ENCODE assay signal across 9 cellular contexts in genomic region chr18:13800505-13801259, GRCh38. TPM values are rescaled to one million over a fixed set of nuclear protein-coding genes. Genes with fewer than 3 reads are reported as not detected.
DNase-seq lines count a peak whose midpoint lies in the region; ATAC-seq and TF ChIP-seq lines count a peak whose summit lies in the region.
"Had no signal": no experiment of that assay in that cellular context is flagged by ENCODE, and none has a peak within 500 bp of the region (broad histone marks: within the 10 kb centered on the region; RNA-seq: fewer than 3 reads in every experiment).

No MANE protein-coding gene starts in this region.

- DNase-seq in NCI-H1417 (lab: John Stamatoyannopoulos, UW) (peak in 2 of 3 experiments; percentile 26 to 48), NCI-H1417 treated with DMSO at 0.1 percent for 48 hours (lab: John Stamatoyannopoulos, UW) (no peak), MM.1S (peak; percentile 57), midbrain (lab: John Stamatoyannopoulos, UW) (peak; percentile 72)
- peak; percentile 49 for DNase-seq in activated CD4-positive, alpha-beta T cell treated with anti-CD3 and anti-CD28 coated beads, Interleukin-2, amount 10 ng/mL, durations not matched to agents 7 days and 5 days
- peak in 5 of 6 experiments; percentile 7 to 39 (median 18) for DNase-seq in stimulated activated naive CD4-positive, alpha-beta T cell (lab: John Stamatoyannopoulos, UW)

- peak overlapping the region; percentile 46 for H3K4me3 ChIP-seq in MM.1S (ENCODE audit: low read length)
- H3K4me3 ChIP-seq in endocrine pancreas (ENCODE audit: control insufficient read depth, insufficient read depth, low read length), result peak overlapping the region; percentile 54

- peak overlapping the region; percentile 72 for H3K4me2 ChIP-seq in MM.1S (ENCODE audit: low read depth, low read length)

- no peaks in the 10 kb centered on the region for H3K9me2 ChIP-seq in MM.1S (replicated peaks; ENCODE audit: insufficient read depth, low read length)

- no peaks in the 10 kb centered on the region for H4K20me1 ChIP-seq in MM.1S (ENCODE audit: insufficient read depth, low read length)

- H3K4me1 ChIP-seq in MM.1S (ENCODE audit: low read length), result 0 out of 2 replicates have a peak, but pooled peaks cover 7% of the 10 kb centered on the region
- no peaks in the 10 kb centered on the region for H3K4me1 ChIP-seq in endocrine pancreas (ENCODE audit: control insufficient read depth, insufficient read depth, low read length)

- no peaks in the 10 kb centered on the region for H3K36me3 Mint-ChIP-seq in activated CD4-positive, alpha-beta T cell treated with anti-CD3 and anti-CD28 coated beads, Interleukin-2, amount 10 ng/mL, durations not matched to agents 7 days and 5 days (ENCODE audit: low read depth)

- H3K4me3 Mint-ChIP-seq in activated CD4-positive, alpha-beta T cell treated with anti-CD3 and anti-CD28 coated beads, Interleukin-2, amount 10 ng/mL, durations not matched to agents 7 days and 5 days, result peak overlapping the region; percentile 4

- peaks cover 6% of the 10 kb centered on the region for H3K4me1 Mint-ChIP-seq in activated CD4-positive, alpha-beta T cell treated with anti-CD3 and anti-CD28 coated beads, Interleukin-2, amount 10 ng/mL, durations not matched to agents 7 days and 5 days

- H3K9ac ChIP-seq in MM.1S (ENCODE audit: low read length) (no peak overlapping the region), endocrine pancreas (ENCODE audit: control insufficient read depth, insufficient read depth, low read length) (no peak overlapping the region)

- H2AFZ ChIP-seq in MM.1S (ENCODE audit: low read length), result peak overlapping the region; percentile 72

- H3F3A ChIP-seq in MM.1S (ENCODE audit: insufficient read depth, low read length), result no peaks in the 10 kb centered on the region

- CTCF ChIA-PET in activated CD4-positive, alpha-beta T cell treated with anti-CD3 and anti-CD28 coated beads, Interleukin-2, amount 10 ng/mL, durations not matched to agents 7 days and 5 days (lab: Charles Lee), result interaction anchor here (0.8 kb wide), 1 partner anchor 582 kb away, joined by 3 read pairs; no protein-coding TSS in a partner anchor

- H3K27ac Mint-ChIP-seq in activated CD4-positive, alpha-beta T cell treated with anti-CD3 and anti-CD28 coated beads, Interleukin-2, amount 10 ng/mL, durations not matched to agents 7 days and 5 days, result no peak overlapping the region

- no peak overlapping the region for H3K27ac ChIP-seq in MM.1S (ENCODE audit: low read length)

- H3K27me3 Mint-ChIP-seq in activated CD4-positive, alpha-beta T cell treated with anti-CD3 and anti-CD28 coated beads, Interleukin-2, amount 10 ng/mL, durations not matched to agents 7 days and 5 days, result peaks cover 60% of the 10 kb centered on the region

- peak; percentile 45 for TF ChIP-seq CTCF in MM.1S (IDR thresholded peaks at IDR 0.05; ENCODE audit: low read length)

- POLR2A ChIA-PET in activated CD4-positive, alpha-beta T cell treated with anti-CD3 and anti-CD28 coated beads, Interleukin-2, amount 10 ng/mL, durations not matched to agents 7 days and 5 days (lab: Charles Lee), result no interaction called here

- H3K9me3 Mint-ChIP-seq in activated CD4-positive, alpha-beta T cell treated with anti-CD3 and anti-CD28 coated beads, Interleukin-2, amount 10 ng/mL, durations not matched to agents 7 days and 5 days, result no peaks in the 10 kb centered on the region

- H3K79me2 ChIP-seq in MM.1S (ENCODE audit: low read length), result no peaks in the 10 kb centered on the region

- H3K36me3 ChIP-seq in MM.1S (replicated peaks; ENCODE audit: insufficient read depth, low read length) (no peaks in the 10 kb centered on the region), endocrine pancreas (ENCODE audit: control insufficient read depth, insufficient read depth, low read length) (no peaks in the 10 kb centered on the region)

- H3K27me3 ChIP-seq in MM.1S (replicated peaks; ENCODE audit: insufficient read depth, low read length), result no peaks in the 10 kb centered on the region
- no peaks in the 10 kb centered on the region for H3K27me3 ChIP-seq in endocrine pancreas (ENCODE audit: control insufficient read depth, insufficient read depth, low read length)

- no peak for ATAC-seq in GM18520 (IDR thresholded peaks at IDR 0.05; ENCODE audit: unreplicated experiment)

- H3K9me3 ChIP-seq in MM.1S (replicated peaks; ENCODE audit: insufficient read depth, low read length) (no peaks in the 10 kb centered on the region), endocrine pancreas (ENCODE audit: control insufficient read depth, low read length) (no peaks in the 10 kb centered on the region)

RNA-seq across cellular contexts. Expression of gene MC5R, which starts 23.3 kb away (rescaled TPM):
- total RNA-seq in activated CD4-positive, alpha-beta T cell treated with anti-CD3 and anti-CD28 coated beads, Interleukin-2, amount 10 ng/mL, durations not matched to agents 7 days and 5 days, result not detected
- total RNA-seq: CD8-positive, alpha-beta memory T cell had no signal
